In the genomic region with DNA sequence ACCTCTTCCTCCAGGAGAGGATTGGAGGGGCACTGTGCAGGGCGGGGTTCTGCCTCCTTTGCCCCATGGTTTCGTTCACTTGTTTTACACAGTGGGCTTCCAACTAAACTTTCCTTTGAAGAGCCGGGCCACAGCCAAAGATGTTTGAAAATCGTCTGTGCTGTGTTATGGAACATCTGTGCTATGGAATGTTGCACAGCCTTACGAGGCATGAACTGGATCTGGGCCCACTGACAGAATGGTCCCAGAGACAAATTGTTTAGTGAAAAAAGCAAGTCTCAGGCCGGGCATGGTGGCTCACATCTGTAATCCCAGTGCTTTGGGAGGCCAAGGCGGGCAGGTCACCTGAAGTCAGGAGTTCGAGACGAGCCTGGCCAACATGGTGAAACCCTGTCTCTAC, we compare ENCODE assay signal across 1 cellular context.
TF ChIP-seq lines count a peak whose summit lies in the region.

No MANE protein-coding gene starts in this region.

TF ChIP-seq in A549, 52 proteins besides CTCF, POLR2A, EP300 and RAD21 (continued from another document):
- TF ChIP-seq EHF (CRISPR knock-in tag; IDR thresholded peaks at IDR 0.05) (no peak), POLR2AphosphoS2 (conservative IDR thresholded peaks at IDR 0.05; ENCODE audit: low read length) (no peak), CHD4 (IDR thresholded peaks at IDR 0.05; ENCODE audit: borderline replicate concordance) (no peak)
- TF ChIP-seq, protein P1, sequence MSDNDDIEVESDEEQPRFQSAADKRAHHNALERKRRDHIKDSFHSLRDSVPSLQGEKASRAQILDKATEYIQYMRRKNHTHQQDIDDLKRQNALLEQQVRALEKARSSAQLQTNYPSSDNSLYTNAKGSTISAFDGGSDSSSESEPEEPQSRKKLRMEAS (IDR thresholded peaks at IDR 0.05): no peak
- TF ChIP-seq, protein P2, sequence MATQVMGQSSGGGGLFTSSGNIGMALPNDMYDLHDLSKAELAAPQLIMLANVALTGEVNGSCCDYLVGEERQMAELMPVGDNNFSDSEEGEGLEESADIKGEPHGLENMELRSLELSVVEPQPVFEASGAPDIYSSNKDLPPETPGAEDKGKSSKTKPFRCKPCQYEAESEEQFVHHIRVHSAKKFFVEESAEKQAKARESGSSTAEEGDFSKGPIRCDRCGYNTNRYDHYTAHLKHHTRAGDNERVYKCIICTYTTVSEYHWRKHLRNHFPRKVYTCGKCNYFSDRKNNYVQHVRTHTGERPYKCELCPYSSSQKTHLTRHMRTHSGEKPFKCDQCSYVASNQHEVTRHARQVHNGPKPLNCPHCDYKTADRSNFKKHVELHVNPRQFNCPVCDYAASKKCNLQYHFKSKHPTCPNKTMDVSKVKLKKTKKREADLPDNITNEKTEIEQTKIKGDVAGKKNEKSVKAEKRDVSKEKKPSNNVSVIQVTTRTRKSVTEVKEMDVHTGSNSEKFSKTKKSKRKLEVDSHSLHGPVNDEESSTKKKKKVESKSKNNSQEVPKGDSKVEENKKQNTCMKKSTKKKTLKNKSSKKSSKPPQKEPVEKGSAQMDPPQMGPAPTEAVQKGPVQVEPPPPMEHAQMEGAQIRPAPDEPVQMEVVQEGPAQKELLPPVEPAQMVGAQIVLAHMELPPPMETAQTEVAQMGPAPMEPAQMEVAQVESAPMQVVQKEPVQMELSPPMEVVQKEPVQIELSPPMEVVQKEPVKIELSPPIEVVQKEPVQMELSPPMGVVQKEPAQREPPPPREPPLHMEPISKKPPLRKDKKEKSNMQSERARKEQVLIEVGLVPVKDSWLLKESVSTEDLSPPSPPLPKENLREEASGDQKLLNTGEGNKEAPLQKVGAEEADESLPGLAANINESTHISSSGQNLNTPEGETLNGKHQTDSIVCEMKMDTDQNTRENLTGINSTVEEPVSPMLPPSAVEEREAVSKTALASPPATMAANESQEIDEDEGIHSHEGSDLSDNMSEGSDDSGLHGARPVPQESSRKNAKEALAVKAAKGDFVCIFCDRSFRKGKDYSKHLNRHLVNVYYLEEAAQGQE (IDR thresholded peaks at IDR 0.05): no peak
- TF ChIP-seq, protein P3, sequence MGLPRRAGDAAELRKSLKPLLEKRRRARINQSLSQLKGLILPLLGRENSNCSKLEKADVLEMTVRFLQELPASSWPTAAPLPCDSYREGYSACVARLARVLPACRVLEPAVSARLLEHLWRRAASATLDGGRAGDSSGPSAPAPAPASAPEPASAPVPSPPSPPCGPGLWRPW (IDR thresholded peaks at IDR 0.05): no peak
